In the genomic region with DNA sequence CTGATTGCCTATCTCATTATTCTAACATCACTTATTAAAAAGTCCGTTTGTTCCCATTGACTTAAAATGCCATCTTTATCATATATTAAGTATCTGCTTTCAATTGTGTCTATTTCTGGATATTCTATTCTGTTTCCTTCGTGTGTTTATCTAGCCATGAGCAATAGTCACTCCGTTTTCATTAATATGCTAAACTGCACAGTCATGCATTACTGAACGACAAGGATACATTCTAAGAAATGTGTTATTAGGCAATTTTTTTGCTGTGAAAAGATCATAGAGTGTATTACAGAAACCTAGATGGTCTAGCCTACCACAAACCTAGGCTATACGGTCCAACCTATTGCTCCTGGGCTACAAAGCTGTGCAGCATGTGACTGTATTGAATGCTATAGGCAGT, we compare ENCODE assay signal across 26 cellular contexts.
"Had no signal": no experiment of that assay in that cellular context is flagged by ENCODE, and none has a peak within 500 bp of the region (broad histone marks: within the 10 kb centered on the region; RNA-seq: fewer than 3 reads in every experiment).

No MANE protein-coding gene starts in this region.

- ATAC-seq: left colon; left lung; lower lobe of right lung; mucosa of descending colon; naive thymus-derived CD4-positive, alpha-beta T cell; natural killer cell treated with Interleukin-12 subunit alpha and Interleukin-12 subunit beta and Interleukin-15 and Interleukin-18, amount 100 ng/mL, for 72 hours; right cardiac atrium; stimulated activated effector memory CD8-positive, alpha-beta T cell treated with anti-CD3 and anti-CD28 coated beads, Interleukin-12 subunit alpha, Interleukin-12 subunit beta, amount 100 ng/mL, for 72 hours had no signal

- H3K36me3 Mint-ChIP-seq: naive thymus-derived CD4-positive, alpha-beta T cell; stimulated activated effector memory CD8-positive, alpha-beta T cell treated with anti-CD3 and anti-CD28 coated beads, Interleukin-12 subunit alpha, Interleukin-12 subunit beta, amount 100 ng/mL, for 72 hours; type B pancreatic cell had no signal

- H3K4me1 ChIP-seq: left lung, lower lobe of right lung, sigmoid colon, spleen, tibial nerve, uterus had no signal

- H3K27me3 ChIP-seq: left lung, ovary, sigmoid colon, spleen, tibial nerve, uterus had no signal

- DNase-seq: hypothalamus; immature natural killer cell; kidney; left colon; left lung; lower lobe of right lung; mammary epithelial cell; mesenchymal stem cell; mucosa of descending colon; naive thymus-derived CD4-positive, alpha-beta T cell; ovary; retina; right cardiac atrium; sigmoid colon; small intestine; spleen; stimulated activated CD4-positive, alpha-beta T cell treated with anti-CD3 and anti-CD28 coated beads, Interleukin-4, amount 100 ng/mL, for 24 hours; stimulated activated naive CD4-positive, alpha-beta T cell; uterus had no signal

- H3K36me3 ChIP-seq: left lung, lower lobe of right lung, ovary, sigmoid colon, spleen, tibial nerve, uterus had no signal

- H3K4me3 ChIP-seq: left lung, lower lobe of right lung, mucosa of descending colon, ovary, sigmoid colon, spleen, tibial nerve, uterus had no signal

- H3K4me1 Mint-ChIP-seq: naive thymus-derived CD4-positive, alpha-beta T cell; stimulated activated effector memory CD8-positive, alpha-beta T cell treated with anti-CD3 and anti-CD28 coated beads, Interleukin-12 subunit alpha, Interleukin-12 subunit beta, amount 100 ng/mL, for 72 hours had no signal

- H3K27me3 Mint-ChIP-seq: stimulated activated naive CD8-positive, alpha-beta T cell treated with anti-CD3 and anti-CD28 coated beads, Interleukin-15, Interleukin-2, amounts not matched to agents 100 ng/mL and 50 ng/mL, for 24 hours had no signal

- H3K4me3 Mint-ChIP-seq: immature natural killer cell; naive thymus-derived CD4-positive, alpha-beta T cell; natural killer cell treated with Interleukin-12 subunit alpha and Interleukin-12 subunit beta and Interleukin-15 and Interleukin-18, amount 100 ng/mL, for 72 hours; stimulated activated effector memory CD8-positive, alpha-beta T cell treated with anti-CD3 and anti-CD28 coated beads, Interleukin-12 subunit alpha, Interleukin-12 subunit beta, amount 100 ng/mL, for 72 hours; stimulated activated naive CD8-positive, alpha-beta T cell treated with anti-CD3 and anti-CD28 coated beads, Interleukin-15, Interleukin-2, amounts not matched to agents 100 ng/mL and 50 ng/mL, for 24 hours; type B pancreatic cell had no signal

- FAIRE-seq: islet of Langerhans, small intestine had no signal

- H3K9me3 ChIP-seq: lower lobe of right lung, ovary, sigmoid colon, uterus had no signal

- H3K27ac Mint-ChIP-seq: immature natural killer cell; naive thymus-derived CD4-positive, alpha-beta T cell; progenitor cell of endocrine pancreas; stimulated activated effector memory CD8-positive, alpha-beta T cell treated with anti-CD3 and anti-CD28 coated beads, Interleukin-12 subunit alpha, Interleukin-12 subunit beta, amount 100 ng/mL, for 72 hours; stimulated activated naive CD8-positive, alpha-beta T cell treated with anti-CD3 and anti-CD28 coated beads, Interleukin-15, Interleukin-2, amounts not matched to agents 100 ng/mL and 50 ng/mL, for 24 hours; type B pancreatic cell had no signal

- H3K27ac ChIP-seq: left lung, lower lobe of right lung, ovary, sigmoid colon, spleen, tibial nerve, uterus had no signal
